Comparison of ENCODE assay signal across 16 cellular contexts in genomic region chr3:69444980-69445379, GRCh38. TPM values are rescaled to one million over a fixed set of nuclear protein-coding genes. Genes with fewer than 3 reads are reported as not detected.
DNase-seq lines count a peak whose midpoint lies in the region; ATAC-seq and TF ChIP-seq lines count a peak whose summit lies in the region.
"Had no signal": no experiment of that assay in that cellular context is flagged by ENCODE, and none has a peak within 500 bp of the region (broad histone marks: within the 10 kb centered on the region; RNA-seq: fewer than 3 reads in every experiment).

No MANE protein-coding gene starts in this region.

- intact Hi-C loops in heart left ventricle (cut with DNase I) (loop anchor here in 5 of 10 donors (5.0 to 10.0 kb wide), 4 partner anchors 100 to 227 kb away; no protein-coding TSS in a partner anchor), left ventricle myocardium superior (cut with micrococcal nuclease) (loop anchor here (10.0 kb wide), 1 partner anchor 220 kb away; no protein-coding TSS in a partner anchor), aorta (cut with DNase I) (no loop called here)
- intact Hi-C loops in CD4-positive, alpha-beta T cell (cut with DNase I, micrococcal nuclease): no loop called here

- H3K27me3 ChIP-seq in heart left ventricle (no peaks in the 10 kb centered on the region), aorta (ENCODE audit: control insufficient read depth in 1 of 2, insufficient read depth in 2 of 2, low read length in 1 of 2) (peaks cover 0 to 2% of the 10 kb centered on the region in 2 donors)
- H3K27me3 ChIP-seq in CD4-positive, alpha-beta T cell (ENCODE audit: control insufficient read depth, insufficient read depth, low read length): no peaks in the 10 kb centered on the region
- H3K27me3 ChIP-seq: Peyer's patch, thyroid gland had no signal

- DNase-seq in heart left ventricle (no peak), left ventricle myocardium superior (no peak), fibroblast of pulmonary artery (ENCODE audit: low read depth) (no peak), pons (ENCODE audit: low spot score) (peak; percentile 63), aorta (no peak), NCI-H526 (lab: John Stamatoyannopoulos, UW) (no peak)
- no peak for DNase-seq in CD4-positive, alpha-beta T cell
- DNase-seq: activated CD4-positive, alpha-beta T cell treated with anti-CD3 and anti-CD28 coated beads, Interleukin-2, amount 10 ng/mL, durations not matched to agents 24 days and 14 days; Peyer's patch; small intestine; T-helper 2 cell; thyroid gland had no signal

- H3K36me3 ChIP-seq in heart left ventricle: no peaks in the 10 kb centered on the region
- no peaks in the 10 kb centered on the region for H3K36me3 ChIP-seq in aorta (ENCODE audit: control insufficient read depth in 1 of 2, insufficient read depth in 2 of 2, low read length in 1 of 2)
- H3K36me3 ChIP-seq: Peyer's patch, thyroid gland had no signal

- no peaks in the 10 kb centered on the region for H3K9me3 ChIP-seq in heart left ventricle
- no peaks in the 10 kb centered on the region for H3K9me3 ChIP-seq in aorta (ENCODE audit: control insufficient read depth, low read length)
- H3K9me3 ChIP-seq in CD4-positive, alpha-beta T cell (ENCODE audit: control insufficient read depth, low read length): no peaks in the 10 kb centered on the region
- H3K9me3 ChIP-seq: A549, Peyer's patch, thyroid gland had no signal

- POLR2A ChIA-PET in CD4-positive, alpha-beta T cell (lab: Charles Lee): no interaction called here

- no peaks in the 10 kb centered on the region for H3K36me3 Mint-ChIP-seq in CD4-positive, alpha-beta T cell (ENCODE audit: low read depth)
- H3K36me3 Mint-ChIP-seq: brain had no signal

- H3K9me3 Mint-ChIP-seq in CD4-positive, alpha-beta T cell: no peaks in the 10 kb centered on the region
- H3K9me3 Mint-ChIP-seq: activated CD4-positive, alpha-beta T cell treated with anti-CD3 and anti-CD28 coated beads, Interleukin-2, amount 10 ng/mL, durations not matched to agents 24 days and 14 days had no signal

- H3K27ac Mint-ChIP-seq in CD4-positive, alpha-beta T cell: no peak overlapping the region
- H3K27ac Mint-ChIP-seq: GM23338 had no signal

- peak overlapping the region in 7 of 12 donors; percentile 2 to 48 (median 26) for H3K4me3 ChIP-seq in heart left ventricle
- peak overlapping the region; percentile 55 for H3K4me3 ChIP-seq in fibroblast of pulmonary artery (replicated peaks; ENCODE audit: low read depth, low read length)
- H3K4me3 ChIP-seq in aorta (ENCODE audit: low read length in 2 of 2): peak overlapping the region; percentile 18 to 55
- H3K4me3 ChIP-seq: A549, GM23338, thyroid gland had no signal

- no peak for TF ChIP-seq POLR2A in heart left ventricle (IDR thresholded peaks at IDR 0.05)

- ATAC-seq in heart left ventricle: peak in 1 of 4 donors; percentile 58
- no peak for ATAC-seq in left ventricle myocardium superior
- ATAC-seq in aorta (ENCODE audit: low FRiP score): no peak
- ATAC-seq in GM19463 (IDR thresholded peaks at IDR 0.05; ENCODE audit: unreplicated experiment): no peak
- no peak for ATAC-seq in CD4-positive, alpha-beta T cell (ENCODE audit: poor library complexity)
- ATAC-seq: A549, GM23338 had no signal

- WGBS in heart left ventricle, 4 donors: 75 to 83% (median 83%) methylated on average over 11 of the region's 11 CpGs
- WGBS in aorta, 2 donors: 29 to 38% methylated on average over 11 of the region's 11 CpGs

- CTCF ChIA-PET in CD4-positive, alpha-beta T cell (lab: Charles Lee): no interaction called here

- no peak overlapping the region for H3K27ac ChIP-seq in heart left ventricle
- no peak overlapping the region for H3K27ac ChIP-seq in aorta (ENCODE audit: low read depth in 1 of 2, low read length in 2 of 2)
- H3K27ac ChIP-seq in CD4-positive, alpha-beta T cell (ENCODE audit: low read depth, low read length): no peak overlapping the region
- H3K27ac ChIP-seq: A549, Peyer's patch had no signal

- no peak for TF ChIP-seq CTCF in heart left ventricle (IDR thresholded peaks at IDR 0.05)
- no peak for TF ChIP-seq CTCF in fibroblast of pulmonary artery (IDR thresholded peaks at IDR 0.05; ENCODE audit: low read length, missing control alignments)
- TF ChIP-seq CTCF in CD4-positive, alpha-beta T cell (IDR thresholded peaks at IDR 0.05): no peak

- H3K4me3 Mint-ChIP-seq in CD4-positive, alpha-beta T cell: no peak overlapping the region
- H3K4me3 Mint-ChIP-seq: activated CD4-positive, alpha-beta T cell treated with anti-CD3 and anti-CD28 coated beads, Interleukin-2, amount 10 ng/mL, durations not matched to agents 24 days and 14 days; brain; GM23338 had no signal

- H3K27me3 Mint-ChIP-seq in CD4-positive, alpha-beta T cell: no peaks in the 10 kb centered on the region

- H3K4me1 ChIP-seq in heart left ventricle: no peaks in the 10 kb centered on the region
- H3K4me1 ChIP-seq in aorta (ENCODE audit: control insufficient read depth in 1 of 2, insufficient read depth in 2 of 2, low read length in 2 of 2): no peaks in the 10 kb centered on the region
- H3K4me1 ChIP-seq: A549, Peyer's patch had no signal

- H3K4me1 Mint-ChIP-seq in CD4-positive, alpha-beta T cell (ENCODE audit: low read depth): no peaks in the 10 kb centered on the region

RNA-seq across cellular contexts. Expression of gene FRMD4B, which starts 59.1 kb away (rescaled TPM):
- total RNA-seq in heart left ventricle (10 to 100 TPM in 7 of 9 donors, 1 to 10 TPM in 2; 7.2 to 42.8 (median 11.4) TPM), left ventricle myocardium superior (14.0 TPM), aorta (10 to 100 TPM; 23.5 to 73.6 TPM)
- polyA plus RNA-seq in heart left ventricle (1 to 10 TPM; 3.4 to 4.5 TPM), aorta (10 to 100 TPM in 1 of 2 donors, 1 to 10 TPM in 1; 5.6 to 24.4 TPM)
- total RNA-seq in CD4-positive, alpha-beta T cell: 1 to 10 TPM; 5.5 to 7.7 TPM
